Comparison of ENCODE assay signal across 9 cellular contexts in the genomic region with DNA sequence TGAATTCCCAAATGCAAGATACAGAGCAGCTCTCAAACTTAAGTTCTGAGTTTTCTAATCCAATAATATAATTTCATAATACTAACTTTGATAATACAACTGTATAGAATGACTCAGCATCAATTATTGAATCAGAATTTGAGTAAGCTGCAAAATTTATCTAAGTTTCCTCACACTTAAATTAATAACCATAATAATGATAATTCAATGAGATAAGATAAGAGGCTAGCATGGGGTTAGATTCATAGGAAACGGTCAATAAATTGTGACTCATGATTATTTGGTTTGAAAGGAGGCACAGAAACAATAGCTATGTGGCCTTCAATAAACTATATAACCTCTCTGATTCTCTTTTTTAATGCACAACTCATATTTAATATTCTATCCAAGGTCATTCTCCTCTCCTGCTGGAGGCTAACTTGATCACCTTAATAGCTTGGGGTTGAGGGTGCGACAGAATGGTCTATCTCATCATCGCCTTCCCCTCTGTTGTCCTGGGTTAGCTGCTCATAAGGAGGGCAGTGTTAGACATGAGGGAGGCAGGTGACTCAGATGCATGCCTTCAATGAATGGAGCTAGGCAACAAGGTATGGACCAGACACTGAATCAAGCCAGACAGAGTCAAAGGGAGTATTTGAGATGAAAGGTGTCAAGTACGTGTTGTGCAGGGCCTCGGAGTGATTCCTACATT. TPM values are rescaled to one million over a fixed set of nuclear protein-coding genes. Genes with fewer than 3 reads are reported as not detected.
A peak's percentile ranks its signal among the peaks of the same experiment; 100 is the strongest.
DNase-seq lines count a peak whose midpoint lies in the region; ATAC-seq and TF ChIP-seq lines count a peak whose summit lies in the region.
"Had no signal": no experiment of that assay in that cellular context is flagged by ENCODE, and none has a peak within 500 bp of the region (broad histone marks: within the 10 kb centered on the region; RNA-seq: fewer than 3 reads in every experiment).

No MANE protein-coding gene starts in this region.

- H3K9ac ChIP-seq in mammary epithelial cell (ENCODE audit: insufficient read depth, low read length) = no peak overlapping the region

- dilution Hi-C loops in mammary epithelial cell (cut with HindIII; ENCODE audit: low sequenced_read_pairs) = loop anchor here (25.0 kb wide), 1 partner anchor 170 kb away; a partner anchor contains a TSS

- no peak for TF ChIP-seq CTCF in mammary epithelial cell (conservative IDR thresholded peaks at IDR 0.05 in 1 of 2, IDR thresholded peaks at IDR 0.05 in 1 of 2; ENCODE audit: extremely low read depth in 1 of 2, insufficient read depth in 1 of 2, low read depth in 1 of 2, low read length in 2 of 2)

- WGBS in mammary epithelial cell (ENCODE audit: low coverage, missing lambda C conversion rate) = 92% methylated on average over 5 of the region's 5 CpGs

- intact Hi-C loops in mammary epithelial cell (cut with micrococcal nuclease) = loop anchor here (5.0 kb wide), 1 partner anchor 80 kb away; no protein-coding TSS in a partner anchor

- no peaks in the 10 kb centered on the region for H3K27me3 ChIP-seq in mammary epithelial cell (ENCODE audit: insufficient read depth, low read length)

- peak overlapping the region; percentile 92 for H3K27ac Mint-ChIP-seq in activated CD8-positive, alpha-beta memory T cell treated with anti-CD3 and anti-CD28 coated beads, Interleukin-2, amount 10 ng/mL, durations not matched to agents 7 days and 5 days
- peak overlapping the region; percentile 42 to 86 for H3K27ac Mint-ChIP-seq in stimulated activated naive CD8-positive, alpha-beta T cell treated with anti-CD3 and anti-CD28 coated beads, Interleukin-15, amount 100 ng/mL, for 72 hours

- H3K36me3 ChIP-seq in mammary epithelial cell (ENCODE audit: insufficient read depth, low read length) = no peaks in the 10 kb centered on the region

- peaks cover 24% of the 10 kb centered on the region for H3K36me3 Mint-ChIP-seq in activated CD8-positive, alpha-beta memory T cell treated with anti-CD3 and anti-CD28 coated beads, Interleukin-2, amount 10 ng/mL, durations not matched to agents 7 days and 5 days

- no peaks in the 10 kb centered on the region for H4K20me1 ChIP-seq in mammary epithelial cell (ENCODE audit: insufficient read depth, low read length)

- no peak overlapping the region for H3K4me3 Mint-ChIP-seq in activated CD8-positive, alpha-beta memory T cell treated with anti-CD3 and anti-CD28 coated beads, Interleukin-2, amount 10 ng/mL, durations not matched to agents 7 days and 5 days
- peak overlapping the region; percentile 52 to 62 for H3K4me3 Mint-ChIP-seq in stimulated activated naive CD8-positive, alpha-beta T cell treated with anti-CD3 and anti-CD28 coated beads, Interleukin-15, amount 100 ng/mL, for 72 hours

- CTCF ChIA-PET in activated CD8-positive, alpha-beta memory T cell treated with anti-CD3 and anti-CD28 coated beads, Interleukin-2, amount 10 ng/mL, durations not matched to agents 7 days and 5 days (lab: Charles Lee) = interaction anchor here (0.8 to 6.2 kb wide), 18 partner anchors 18 to 711 kb away, joined by 3 to 56 read pairs (median 6); a partner anchor contains a TSS
- CTCF ChIA-PET in mammary epithelial cell (lab: Charles Lee; ENCODE audit: low non-redundant PET) = interaction anchor here (0.6 kb wide), 1 partner anchor 221 kb away, joined by 4 read pairs; no protein-coding TSS in a partner anchor

- in situ Hi-C loops in mammary epithelial cell (cut with MboI; ENCODE audit: low sequenced_read_pairs in 2 of 2) = no loop called here

- peaks cover 30% of the 10 kb centered on the region for H3K4me1 ChIP-seq in mammary epithelial cell (ENCODE audit: insufficient read depth, low read length)

- peaks cover 38% of the 10 kb centered on the region for H3K4me1 Mint-ChIP-seq in activated CD8-positive, alpha-beta memory T cell treated with anti-CD3 and anti-CD28 coated beads, Interleukin-2, amount 10 ng/mL, durations not matched to agents 7 days and 5 days
- H3K4me1 Mint-ChIP-seq in stimulated activated naive CD8-positive, alpha-beta T cell treated with anti-CD3 and anti-CD28 coated beads, Interleukin-15, amount 100 ng/mL, for 72 hours = peaks cover 36% of the 10 kb centered on the region

- no TSS peak for BruUV-seq in mammary epithelial cell (replicated peaks; lab: Mats Ljungman, UMichigan)

- no peak for ATAC-seq in activated CD8-positive, alpha-beta memory T cell treated with anti-CD3 and anti-CD28 coated beads, Interleukin-2, amount 10 ng/mL, durations not matched to agents 7 days and 5 days
- ATAC-seq in stimulated activated naive CD8-positive, alpha-beta T cell treated with anti-CD3 and anti-CD28 coated beads, Interleukin-15, amount 100 ng/mL, for 72 hours = no peak

- no peaks in the 10 kb centered on the region for H3K27me3 Mint-ChIP-seq in activated CD8-positive, alpha-beta memory T cell treated with anti-CD3 and anti-CD28 coated beads, Interleukin-2, amount 10 ng/mL, durations not matched to agents 7 days and 5 days
- no peaks in the 10 kb centered on the region for H3K27me3 Mint-ChIP-seq in stimulated activated naive CD8-positive, alpha-beta T cell treated with anti-CD3 and anti-CD28 coated beads, Interleukin-15, amount 100 ng/mL, for 72 hours

- no peaks in the 10 kb centered on the region for H3K9me3 ChIP-seq in mammary epithelial cell (replicated peaks; ENCODE audit: insufficient read depth, low read length)

- H3K27ac ChIP-seq in mammary epithelial cell (ENCODE audit: insufficient read depth, low read depth, low read length) = no peak overlapping the region

- H3K79me2 ChIP-seq in mammary epithelial cell (ENCODE audit: insufficient read depth, low read length) = no peaks in the 10 kb centered on the region

- no peak overlapping the region for H3K4me2 ChIP-seq in mammary epithelial cell (ENCODE audit: insufficient read depth, low read depth, low read length)

- H3K4me3 ChIP-seq in mammary epithelial cell (replicated peaks in 1 of 3; ENCODE audit: insufficient read depth in 1 of 3, low read depth in 2 of 3, low read length in 3 of 3) = no peak overlapping the region
- H3K4me3 ChIP-seq: lung had no signal

- DNase-seq in activated CD8-positive, alpha-beta memory T cell treated with anti-CD3 and anti-CD28 coated beads, Interleukin-2, amount 10 ng/mL, durations not matched to agents 7 days and 5 days = no peak
- no peak for DNase-seq in activated CD8-positive, alpha-beta memory T cell treated with anti-CD3 and anti-CD28 coated beads, Interleukin-2, amount 50 U/mL, for 4 hours
- DNase-seq in NCI-H226 (peak; percentile 24), mammary epithelial cell (peak; percentile 37), MV-4-11 (lab: John Stamatoyannopoulos, UW) (no peak), NCI-H446 treated with DMSO at 0.1 percent for 48 hours (lab: John Stamatoyannopoulos, UW) (no peak), NCI-H1694 (lab: John Stamatoyannopoulos, UW) (no peak)
- DNase-seq in stimulated activated naive CD8-positive, alpha-beta T cell treated with anti-CD3 and anti-CD28 coated beads, Interleukin-15, amount 100 ng/mL, for 72 hours = no peak

- H3K9me3 Mint-ChIP-seq in activated CD8-positive, alpha-beta memory T cell treated with anti-CD3 and anti-CD28 coated beads, Interleukin-2, amount 10 ng/mL, durations not matched to agents 7 days and 5 days (ENCODE audit: low read depth) = peaks cover 8% of the 10 kb centered on the region
- H3K9me3 Mint-ChIP-seq in stimulated activated naive CD8-positive, alpha-beta T cell treated with anti-CD3 and anti-CD28 coated beads, Interleukin-15, amount 100 ng/mL, for 72 hours = peaks cover 4 to 10% of the 10 kb centered on the region in 2 donors

- H2AFZ ChIP-seq in mammary epithelial cell (ENCODE audit: low read depth, low read length) = no peak overlapping the region

RNA-seq across cellular contexts. Expression of a gene that starts 36.2 kb away (rescaled TPM):
- total RNA-seq in activated CD8-positive, alpha-beta memory T cell treated with anti-CD3 and anti-CD28 coated beads, Interleukin-2, amount 10 ng/mL, durations not matched to agents 7 days and 5 days = not detected
- total RNA-seq in mammary epithelial cell = under 1 TPM in 1 of 2 donors, not detected in 1; under 0.01 TPM
- polyA plus RNA-seq in mammary epithelial cell = not detected
- not detected for polyA minus RNA-seq in mammary epithelial cell
- polyA plus RNA-seq: lung had no signal

RNA-seq across cellular contexts. Expression of a gene that starts 45.3 kb away (rescaled TPM):
- not detected for total RNA-seq in activated CD8-positive, alpha-beta memory T cell treated with anti-CD3 and anti-CD28 coated beads, Interleukin-2, amount 10 ng/mL, durations not matched to agents 7 days and 5 days
- total RNA-seq in mammary epithelial cell = not detected
- polyA plus RNA-seq in mammary epithelial cell = not detected
- polyA minus RNA-seq in mammary epithelial cell = not detected

Comparison
In these comparisons a context has a peak if more than half of its experiments do, and no peak if none do; other contexts are left out.
1. DNase-seq: peak in NCI-H226 (single experiment) and mammary epithelial cell (single experiment); none in activated CD8-positive, alpha-beta memory T cell treated with anti-CD3 and anti-CD28 coated beads, Interleukin-2, amount 10 ng/mL, durations not matched to agents 7 days and 5 days (single experiment), activated CD8-positive, alpha-beta memory T cell treated with anti-CD3 and anti-CD28 coated beads, Interleukin-2, amount 50 U/mL, for 4 hours (single experiment), stimulated activated naive CD8-positive, alpha-beta T cell treated with anti-CD3 and anti-CD28 coated beads, Interleukin-15, amount 100 ng/mL, for 72 hours (0 of 2), MV-4-11 (single experiment), NCI-H446 treated with DMSO at 0.1 percent for 48 hours (single experiment) and NCI-H1694 (single experiment).